Comparison of ENCODE assay signal across 12 cellular contexts in the genomic region with DNA sequence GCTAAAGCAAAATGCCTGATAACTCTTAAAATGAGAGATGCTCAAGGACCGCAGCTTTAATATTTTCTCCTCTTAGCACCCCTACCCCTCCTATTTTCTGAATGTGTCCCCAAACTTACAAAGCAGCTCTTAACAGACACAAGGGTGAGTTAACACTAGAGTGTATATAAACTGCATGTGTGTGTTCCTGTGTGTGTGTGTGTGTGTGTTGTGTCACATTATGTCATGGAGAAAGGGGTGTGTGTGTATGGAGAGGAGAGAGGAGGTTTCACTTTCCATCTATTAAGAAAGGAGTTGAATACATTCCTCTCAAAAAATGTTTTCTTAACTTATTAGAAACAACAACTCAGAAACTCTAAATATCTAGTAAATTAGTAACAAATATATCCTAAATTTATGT. TPM values are rescaled to one million over a fixed set of nuclear protein-coding genes. Genes with fewer than 3 reads are reported as not detected.
DNase-seq lines count a peak whose midpoint lies in the region; ATAC-seq and TF ChIP-seq lines count a peak whose summit lies in the region.
"Had no signal": no experiment of that assay in that cellular context is flagged by ENCODE, and none has a peak within 500 bp of the region (broad histone marks: within the 10 kb centered on the region; RNA-seq: fewer than 3 reads in every experiment).

No MANE protein-coding gene starts in this region.

- DNase-seq in AG20443 (ENCODE audit: low spot score), result peak; percentile 9
- DNase-seq in SJSA1 (ENCODE audit: low read depth in 1 of 2, low spot score in 2 of 2), result peak in 1 of 2 experiments; percentile 19
- no peak for DNase-seq in fibroblast of pulmonary artery (ENCODE audit: low read depth)
- no peak for DNase-seq in neural progenitor cell (ENCODE audit: low spot score)
- DNase-seq in activated naive CD8-positive, alpha-beta T cell treated with anti-CD3 and anti-CD28 coated beads for 36 hours, result no peak
- DNase-seq in DMS53 (lab: John Stamatoyannopoulos, UW), result no peak
- DNase-seq in H7, result no peak
- DNase-seq: activated T-cell treated with anti-CD3 and anti-CD28 coated beads for 4 hours; body of pancreas; CD4-positive, alpha-beta T cell had no signal

- H3K27ac ChIP-seq in SJSA1 (0 out of 2 replicates have a peak overlapping the region, but pooled peaks have one; percentile 14), neural progenitor cell (no peak overlapping the region)
- H3K27ac ChIP-seq: body of pancreas, RWPE1 had no signal

- H3K9me3 Mint-ChIP-seq in neural progenitor cell, result peaks cover 29% of the 10 kb centered on the region
- peaks cover 5% of the 10 kb centered on the region for H3K9me3 Mint-ChIP-seq in activated naive CD8-positive, alpha-beta T cell treated with anti-CD3 and anti-CD28 coated beads for 36 hours
- peaks cover 8% of the 10 kb centered on the region for H3K9me3 Mint-ChIP-seq in activated T-helper 17 cell treated with anti-CD3 and anti-CD28 coated beads, Interleukin-2, amount 50 U/mL, for 72 hours

- H3F3A ChIP-seq in neural progenitor cell (ENCODE audit: low read depth), result peaks cover 30% of the 10 kb centered on the region

- no peaks in the 10 kb centered on the region for H3K9me3 ChIP-seq in SJSA1 (replicated peaks)
- H3K9me3 ChIP-seq in neural progenitor cell (ENCODE audit: low read depth), result no peaks in the 10 kb centered on the region
- H3K9me3 ChIP-seq: body of pancreas had no signal

- peaks cover 41% of the 10 kb centered on the region for H3K4me1 Mint-ChIP-seq in neural progenitor cell
- no peaks in the 10 kb centered on the region for H3K4me1 Mint-ChIP-seq in activated naive CD8-positive, alpha-beta T cell treated with anti-CD3 and anti-CD28 coated beads for 36 hours
- no peaks in the 10 kb centered on the region for H3K4me1 Mint-ChIP-seq in activated T-helper 17 cell treated with anti-CD3 and anti-CD28 coated beads, Interleukin-2, amount 50 U/mL, for 72 hours

- H3K36me3 Mint-ChIP-seq in neural progenitor cell, result peaks cover 37% of the 10 kb centered on the region
- no peaks in the 10 kb centered on the region for H3K36me3 Mint-ChIP-seq in activated naive CD8-positive, alpha-beta T cell treated with anti-CD3 and anti-CD28 coated beads for 36 hours
- no peaks in the 10 kb centered on the region for H3K36me3 Mint-ChIP-seq in activated T-helper 17 cell treated with anti-CD3 and anti-CD28 coated beads, Interleukin-2, amount 50 U/mL, for 72 hours (ENCODE audit: low read depth)

- H3K9ac ChIP-seq in neural progenitor cell, result peak overlapping the region; percentile 9

- H3K4me1 ChIP-seq in SJSA1 (replicated peaks) (peaks cover 9% of the 10 kb centered on the region), neural progenitor cell (peaks cover 20% of the 10 kb centered on the region)

- H3K27me3 Mint-ChIP-seq in neural progenitor cell (ENCODE audit: insufficient read depth, low read depth), result no peaks in the 10 kb centered on the region
- H3K27me3 Mint-ChIP-seq in activated naive CD8-positive, alpha-beta T cell treated with anti-CD3 and anti-CD28 coated beads for 36 hours, result peaks cover 27% of the 10 kb centered on the region
- H3K27me3 Mint-ChIP-seq in activated T-helper 17 cell treated with anti-CD3 and anti-CD28 coated beads, Interleukin-2, amount 50 U/mL, for 72 hours, result peaks cover 19% of the 10 kb centered on the region

- H3K4me3 ChIP-seq in SJSA1 (peak overlapping the region; percentile 39), fibroblast of pulmonary artery (replicated peaks; ENCODE audit: low read depth, low read length) (peak overlapping the region; percentile 53), neural progenitor cell (peak overlapping the region; percentile 76), H7 (ENCODE audit: insufficient read depth, low read depth, low read length) (no peak overlapping the region)
- H3K4me3 ChIP-seq: body of pancreas had no signal

- TF ChIP-seq CTCF in fibroblast of pulmonary artery (IDR thresholded peaks at IDR 0.05; ENCODE audit: low read length, missing control alignments), result no peak
- no peak for TF ChIP-seq CTCF in neural progenitor cell (IDR thresholded peaks at IDR 0.05)

- H3K36me3 ChIP-seq in SJSA1, result no peaks in the 10 kb centered on the region; the same call in 1 of the 2 replicates
- no peaks in the 10 kb centered on the region for H3K36me3 ChIP-seq in neural progenitor cell
- H3K36me3 ChIP-seq in H7 (replicated peaks; ENCODE audit: control insufficient read depth, insufficient read depth, low read length), result no peaks in the 10 kb centered on the region

- H3K4me3 Mint-ChIP-seq in neural progenitor cell, result peak overlapping the region; percentile 99
- no peak overlapping the region for H3K4me3 Mint-ChIP-seq in activated naive CD8-positive, alpha-beta T cell treated with anti-CD3 and anti-CD28 coated beads for 36 hours
- no peak overlapping the region for H3K4me3 Mint-ChIP-seq in activated T-helper 17 cell treated with anti-CD3 and anti-CD28 coated beads, Interleukin-2, amount 50 U/mL, for 72 hours
- H3K4me3 Mint-ChIP-seq: CD4-positive, alpha-beta T cell had no signal

- peaks cover 51% of the 10 kb centered on the region for H3K79me2 ChIP-seq in neural progenitor cell (ENCODE audit: low read depth)

- no peaks in the 10 kb centered on the region for H3K27me3 ChIP-seq in SJSA1 (replicated peaks)
- H3K27me3 ChIP-seq in neural progenitor cell, result peaks cover 15% of the 10 kb centered on the region
- H3K27me3 ChIP-seq in H7 (ENCODE audit: control insufficient read depth, insufficient read depth, low read length), result 0 out of 2 replicates have a peak, but pooled peaks cover 1% of the 10 kb centered on the region
- H3K27me3 ChIP-seq: body of pancreas had no signal

- H4K20me1 ChIP-seq in neural progenitor cell (ENCODE audit: low read depth), result no peaks in the 10 kb centered on the region

- no peak overlapping the region for H2AFZ ChIP-seq in neural progenitor cell (replicated peaks)

- peak overlapping the region; percentile 99 for H3K27ac Mint-ChIP-seq in neural progenitor cell
- H3K27ac Mint-ChIP-seq in activated naive CD8-positive, alpha-beta T cell treated with anti-CD3 and anti-CD28 coated beads for 36 hours, result no peak overlapping the region
- H3K27ac Mint-ChIP-seq in activated T-helper 17 cell treated with anti-CD3 and anti-CD28 coated beads, Interleukin-2, amount 50 U/mL, for 72 hours, result no peak overlapping the region
- H3K27ac Mint-ChIP-seq: CD4-positive, alpha-beta T cell had no signal

- H3K4me2 ChIP-seq in neural progenitor cell, result peak overlapping the region; percentile 98

- no peak for ATAC-seq in activated T-helper 17 cell treated with anti-CD3 and anti-CD28 coated beads, Interleukin-2, amount 50 U/mL, for 72 hours (replicated peaks)
- ATAC-seq: body of pancreas had no signal

RNA-seq across cellular contexts. Expression of a gene that starts 1.2 kb away (rescaled TPM):
- total RNA-seq in SJSA1 (2014; rRNA removed; shearing (Covaris generic)), result 56.7 and 70.6 TPM in 2 replicates
- 162 and 207 TPM in 2 replicates for total RNA-seq in neural progenitor cell (ENCODE audit: low replicate concordance)
- not detected for total RNA-seq in activated naive CD8-positive, alpha-beta T cell treated with anti-CD3 and anti-CD28 coated beads for 36 hours
- total RNA-seq in H7 (2014; rRNA removed; shearing (Covaris generic)), result 15.0 and 17.3 TPM in 2 replicates
- total RNA-seq in activated T-helper 17 cell treated with anti-CD3 and anti-CD28 coated beads, Interleukin-2, amount 50 U/mL, for 72 hours, result under 1 TPM in 1 of 2 donors, not detected in 1; 0.37 TPM
- total RNA-seq: CD4-positive, alpha-beta T cell had no signal

Comparison
In these comparisons a context has a peak if more than half of its experiments do, and no peak if none do; other contexts are left out.
1. RNA of a gene that starts 1.2 kb away (total RNA-seq): 162 to 207 TPM in neural progenitor cell, 56.7 to 70.6 TPM in SJSA1 and 15.0 to 17.3 TPM in H7; 0.37 TPM in activated T-helper 17 cell treated with anti-CD3 and anti-CD28 coated beads, Interleukin-2, amount 50 U/mL, for 72 hours and not detected in activated naive CD8-positive, alpha-beta T cell treated with anti-CD3 and anti-CD28 coated beads for 36 hours; every median in the first group is over 10 times any median in the second.